11 cellular contexts compared by ENCODE assay signal in the genomic region with DNA sequence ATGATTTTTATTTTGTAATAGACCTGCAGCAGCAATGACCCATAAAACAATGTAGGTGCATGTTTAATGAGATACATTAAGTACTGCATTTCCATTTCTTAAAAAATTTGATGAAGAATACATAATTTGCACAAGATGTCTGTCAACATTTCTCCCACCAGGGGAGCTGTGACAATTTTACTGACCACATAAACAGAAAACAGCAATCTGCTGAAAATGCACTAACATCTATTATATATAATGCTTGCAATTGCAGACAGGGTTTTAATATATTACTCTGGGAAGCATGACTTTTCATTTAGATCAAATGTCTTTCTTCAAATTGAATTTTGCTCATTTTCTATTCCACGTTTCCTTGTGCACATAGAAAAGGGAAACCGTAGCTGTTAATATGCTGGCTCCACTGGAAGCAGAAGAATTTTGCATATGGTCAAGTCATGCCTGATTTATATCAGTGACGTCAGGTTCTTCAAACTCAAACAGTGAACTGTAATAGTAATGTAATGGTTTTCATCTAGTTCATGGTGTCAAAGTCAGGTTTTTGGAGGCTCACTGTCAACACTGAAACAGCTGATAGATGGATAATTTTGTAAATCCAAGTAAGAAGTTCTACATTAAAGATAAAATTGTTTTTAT.
A peak's percentile ranks its signal among the peaks of the same experiment; 100 is the strongest.
DNase-seq lines count a peak whose midpoint lies in the region; ATAC-seq and TF ChIP-seq lines count a peak whose summit lies in the region.
"Had no signal": no experiment of that assay in that cellular context is flagged by ENCODE, and none has a peak within 500 bp of the region (broad histone marks: within the 10 kb centered on the region; RNA-seq: fewer than 3 reads in every experiment).

No MANE protein-coding gene starts in this region.

- intact Hi-C loops in tibial artery (cut with DNase I; ENCODE audit: low total_unique reads), result loop anchor here (10.0 kb wide), 1 partner anchor 66 kb away; no protein-coding TSS in a partner anchor
- intact Hi-C loops in left cardiac atrium (cut with DNase I), result no loop called here

- no peaks in the 10 kb centered on the region for H4K20me1 ChIP-seq in fibroblast of lung (ENCODE audit: control insufficient read depth, extremely low read depth, insufficient read depth, low read length)

- ATAC-seq in GM21390 (IDR thresholded peaks at IDR 0.05; ENCODE audit: unreplicated experiment) (no peak), left cardiac atrium (no peak)

- H3K79me2 ChIP-seq in fibroblast of lung (ENCODE audit: control insufficient read depth, insufficient read depth, low read length), result no peaks in the 10 kb centered on the region

- H2AFZ ChIP-seq in fibroblast of lung (ENCODE audit: low read length), result no peak overlapping the region

- no peaks in the 10 kb centered on the region for H3K36me3 ChIP-seq in cardiac muscle cell
- H3K36me3 ChIP-seq in right atrium auricular region, result no peaks in the 10 kb centered on the region
- no peaks in the 10 kb centered on the region for H3K36me3 ChIP-seq in fibroblast of lung (ENCODE audit: control insufficient read depth, insufficient read depth, low read length)
- H3K36me3 ChIP-seq in tibial artery, result no peaks in the 10 kb centered on the region

- H3K27ac ChIP-seq in cardiac muscle cell (no peak overlapping the region), right atrium auricular region (no peak overlapping the region), fibroblast of lung (ENCODE audit: insufficient read depth, low read length) (no peak overlapping the region), tibial artery (no peak overlapping the region)

- no peaks in the 10 kb centered on the region for H3K4me1 ChIP-seq in cardiac muscle cell (ENCODE audit: low read depth)
- H3K4me1 ChIP-seq in right atrium auricular region, result no peaks in the 10 kb centered on the region
- no peaks in the 10 kb centered on the region for H3K4me1 ChIP-seq in fibroblast of lung (ENCODE audit: control insufficient read depth, extremely low read depth, insufficient read depth, low read length)
- no peaks in the 10 kb centered on the region for H3K4me1 ChIP-seq in tibial artery

- no peaks in the 10 kb centered on the region for H3K9me3 ChIP-seq in cardiac muscle cell (ENCODE audit: low read depth)
- no peaks in the 10 kb centered on the region for H3K9me3 ChIP-seq in right atrium auricular region
- no peaks in the 10 kb centered on the region for H3K9me3 ChIP-seq in fibroblast of lung (ENCODE audit: control insufficient read depth, insufficient read depth, low read depth, low read length)
- H3K9me3 ChIP-seq in tibial artery, result no peaks in the 10 kb centered on the region

- H3K4me3 ChIP-seq in cardiac muscle cell (no peak overlapping the region), right atrium auricular region (no peak overlapping the region), fibroblast of lung (replicated peaks in 1 of 4; ENCODE audit: control extremely low read depth in 1 of 4, insufficient read depth in 1 of 4, low read depth in 3 of 4, low read length in 4 of 4) (no peak overlapping the region), tibial artery (no peak overlapping the region)

- H3K27me3 ChIP-seq in cardiac muscle cell (no peaks in the 10 kb centered on the region), right atrium auricular region (no peaks in the 10 kb centered on the region), fibroblast of lung (ENCODE audit: control insufficient read depth, insufficient read depth, low read length) (no peaks in the 10 kb centered on the region), tibial artery (peaks cover 0 to 20% of the 10 kb centered on the region in 2 donors)

- H3K9ac ChIP-seq in fibroblast of lung (ENCODE audit: insufficient read depth, low read length), result no peak overlapping the region

- DNase-seq in cardiac muscle cell (ENCODE audit: low read depth in 1 of 2, low spot score in 1 of 2) (peak in 1 of 2 donors; percentile 16), right atrium auricular region (ENCODE audit: low spot score) (no peak), RPMI8226 (peak; percentile 32), fibroblast of lung (ENCODE audit: low read depth in 2 of 2) (peak in 1 of 2 donors; percentile 32), tibial artery (no peak), GM19240 (ENCODE audit: insufficient read length, low spot score) (no peak), left cardiac atrium (no peak)
- DNase-seq: activated CD4-positive, alpha-beta memory T cell treated with anti-CD3 and anti-CD28 coated beads, Interleukin-2, amount 10 ng/mL, durations not matched to agents 7 days and 5 days; activated naive CD4-positive, alpha-beta T cell treated with anti-CD3 and anti-CD28 coated beads for 36 hours; retina had no signal

- no peak overlapping the region for H3K4me2 ChIP-seq in fibroblast of lung (ENCODE audit: extremely low read depth, insufficient read depth, low read length)

- peak; percentile 43 for TF ChIP-seq CTCF in cardiac muscle cell (IDR thresholded peaks at IDR 0.05; ENCODE audit: low read depth, low read length)
- TF ChIP-seq CTCF in right atrium auricular region (IDR thresholded peaks at IDR 0.05), result peak in 1 of 2 donors; percentile 26
- TF ChIP-seq CTCF in fibroblast of lung (conservative IDR thresholded peaks at IDR 0.05 in 1 of 2, IDR thresholded peaks at IDR 0.05 in 1 of 2; ENCODE audit: low read depth in 1 of 2, low read length in 2 of 2), result peak; percentile 29 to 50
- TF ChIP-seq CTCF in tibial artery (IDR thresholded peaks at IDR 0.05), result peak; percentile 18 to 22
